In genomic region chr12:110934093-110934852, GRCh38 we compare ENCODE assay signal across 16 cellular contexts. TPM values are rescaled to one million over a fixed set of nuclear protein-coding genes. Genes with fewer than 3 reads are reported as not detected.
DNase-seq lines count a peak whose midpoint lies in the region; ATAC-seq and FAIRE-seq lines count a peak whose summit lies in the region.
"Had no signal": no experiment of that assay in that cellular context is flagged by ENCODE, and none has a peak within 500 bp of the region (broad histone marks: within the 10 kb centered on the region; RNA-seq: fewer than 3 reads in every experiment).

No MANE protein-coding gene starts in this region.

- H3K27me3 Mint-ChIP-seq in activated CD4-positive, alpha-beta T cell treated with anti-CD3 and anti-CD28 coated beads, Interleukin-2, amount 10 ng/mL, durations not matched to agents 24 days and 14 days, result peaks cover 8% of the 10 kb centered on the region

- intact Hi-C loops in left ventricle myocardium superior (cut with micrococcal nuclease), result no loop called here
- intact Hi-C loops in Right ventricle myocardium inferior (cut with DNase I), result loop anchor here (5.0 kb wide), 1 partner anchor 428 kb away; no protein-coding TSS in a partner anchor
- intact Hi-C loops in activated CD4-positive, alpha-beta T cell treated with anti-CD3 and anti-CD28 coated beads, Interleukin-2, amount 10 ng/mL, durations not matched to agents 24 days and 14 days (cut with micrococcal nuclease), result no loop called here

- ATAC-seq in left ventricle myocardium superior (peak; percentile 43), Right ventricle myocardium inferior (no peak)

- H3K4me1 Mint-ChIP-seq in activated CD4-positive, alpha-beta T cell treated with anti-CD3 and anti-CD28 coated beads, Interleukin-2, amount 10 ng/mL, durations not matched to agents 24 days and 14 days, result no peaks in the 10 kb centered on the region

- H3K27ac Mint-ChIP-seq in activated CD4-positive, alpha-beta T cell treated with anti-CD3 and anti-CD28 coated beads, Interleukin-2, amount 10 ng/mL, durations not matched to agents 24 days and 14 days, result no peak overlapping the region

- no peaks in the 10 kb centered on the region for H3K36me3 Mint-ChIP-seq in activated CD4-positive, alpha-beta T cell treated with anti-CD3 and anti-CD28 coated beads, Interleukin-2, amount 10 ng/mL, durations not matched to agents 24 days and 14 days (ENCODE audit: low read depth)

- peak; percentile 42 for FAIRE-seq in urothelium cell line (lab: Jason Lieb, UNC)
- FAIRE-seq: frontal cortex had no signal

- no peak overlapping the region for H3K4me3 Mint-ChIP-seq in activated CD4-positive, alpha-beta T cell treated with anti-CD3 and anti-CD28 coated beads, Interleukin-2, amount 10 ng/mL, durations not matched to agents 24 days and 14 days

- H3K9me3 Mint-ChIP-seq in activated CD4-positive, alpha-beta T cell treated with anti-CD3 and anti-CD28 coated beads, Interleukin-2, amount 10 ng/mL, durations not matched to agents 24 days and 14 days, result no peaks in the 10 kb centered on the region

- DNase-seq in left ventricle myocardium superior (no peak), Right ventricle myocardium inferior (ENCODE audit: missing footprints) (no peak), SW480 (ENCODE audit: low spot score) (peak; percentile 92), iPS DF 19.7 (ENCODE audit: low read depth, low spot score) (peak; percentile 80), urothelium cell line (ENCODE audit: low spot score) (peak; percentile 91), COLO668 (lab: John Stamatoyannopoulos, UW; ENCODE audit: unreplicated experiment) (no peak), inferior parietal cortex (ENCODE audit: extremely low spot score) (no peak)
- DNase-seq in activated CD4-positive, alpha-beta T cell treated with anti-CD3 and anti-CD28 coated beads, Interleukin-2, amount 10 ng/mL, durations not matched to agents 24 days and 14 days, result no peak
- DNase-seq: DMS153; NCI-H1105; NCI-H446 treated with DMSO at 0.1 percent for 48 hours; stimulated activated CD4-positive, alpha-beta T cell treated with anti-CD3 and anti-CD28 coated beads, Interleukin-12 subunit alpha, Interleukin-12 subunit beta, amount 100 ng/mL, for 4 hours; WERI-Rb-1 had no signal

RNA-seq across cellular contexts. Expression of gene MYL2, which starts 13.9 kb away (rescaled TPM):
- 22,131 TPM for total RNA-seq in left ventricle myocardium superior
- 17,347 TPM for total RNA-seq in Right ventricle myocardium inferior
- total RNA-seq in activated CD4-positive, alpha-beta T cell treated with anti-CD3 and anti-CD28 coated beads, Interleukin-2, amount 10 ng/mL, durations not matched to agents 24 days and 14 days, result not detected in 2 replicates
- total RNA-seq: frontal cortex, lung, SJSA1 had no signal

Comparison
In these comparisons a context has a peak if more than half of its experiments do, and no peak if none do; other contexts are left out.
1. DNase-seq: peak in SW480 (single experiment), iPS DF 19.7 (single experiment) and urothelium cell line (single experiment); none in left ventricle myocardium superior (single experiment), Right ventricle myocardium inferior (single experiment), activated CD4-positive, alpha-beta T cell treated with anti-CD3 and anti-CD28 coated beads, Interleukin-2, amount 10 ng/mL, durations not matched to agents 24 days and 14 days (single experiment), COLO668 (single experiment) and inferior parietal cortex (single experiment).
2. RNA of gene MYL2, which starts 13.9 kb away (total RNA-seq): 22,131 TPM in left ventricle myocardium superior (single experiment) and 17,347 TPM in Right ventricle myocardium inferior (single experiment); not detected in activated CD4-positive, alpha-beta T cell treated with anti-CD3 and anti-CD28 coated beads, Interleukin-2, amount 10 ng/mL, durations not matched to agents 24 days and 14 days; every median in the first group is over 1,000 times any median in the second.